In genomic region chr2:45452866-45453265, GRCh38 we compare ENCODE assay signal across 17 cellular contexts.
DNase-seq lines count a peak whose midpoint lies in the region; ATAC-seq, FAIRE-seq and TF ChIP-seq lines count a peak whose summit lies in the region.
"Had no signal": no experiment of that assay in that cellular context is flagged by ENCODE, and none has a peak within 500 bp of the region (broad histone marks: within the 10 kb centered on the region; RNA-seq: fewer than 3 reads in every experiment).

No MANE protein-coding gene starts in this region.

- ATAC-seq in GM18861 (IDR thresholded peaks at IDR 0.05; ENCODE audit: unreplicated experiment), result no peak
- ATAC-seq: effector memory CD8-positive, alpha-beta T cell; GM12878; left lobe of liver; natural killer cell; right lobe of liver had no signal

- DNase-seq in AG04450 (ENCODE audit: low read depth, low spot score) (peak; percentile 89), HS-5 (ENCODE audit: low read depth) (peak; percentile 56), non-pigmented ciliary epithelial cell (ENCODE audit: low read depth) (peak; percentile 66), D341Med (ENCODE audit: low spot score) (no peak), anterior cingulate cortex (lab: John Stamatoyannopoulos, UW) (no peak), 8988T (no peak)
- DNase-seq: activated CD4-positive, alpha-beta T cell treated with anti-CD3 and anti-CD28 coated beads for 1 hour; activated T-cell treated with anti-CD3 and anti-CD28 coated beads for 4 hours; effector memory CD8-positive, alpha-beta T cell; head of caudate nucleus; natural killer cell; NCI-H2227 treated with DMSO at 0.1 percent for 48 hours; right lobe of liver had no signal

- POLR2A ChIA-PET in AG04450 (lab: Yijun Ruan, JAX), result interaction anchor here (0.7 to 1.2 kb wide), 3 partner anchors 99 to 1205 kb away, joined by 3 to 7 read pairs (median 3); no protein-coding TSS in a partner anchor

- CTCF ChIA-PET in AG04450 (lab: Charles Lee), result interaction anchor here (1.9 to 2.0 kb wide), 2 partner anchors 41 to 471 kb away, joined by 7 to 9 read pairs; no protein-coding TSS in a partner anchor

- H3K4me3 ChIP-seq in AG04450 (ENCODE audit: low read depth, low read length), result no peak overlapping the region
- H3K4me3 ChIP-seq: GM12878, right lobe of liver had no signal

- no peak for TF ChIP-seq CTCF in AG04450 (IDR thresholded peaks at IDR 0.05; ENCODE audit: low read depth, low read length)

- peak; percentile 97 for FAIRE-seq in endometrium (lab: Jason Lieb, UNC)
- FAIRE-seq: GM12878 had no signal

- H3K27me3 ChIP-seq in AG04450 (ENCODE audit: control insufficient read depth, insufficient read depth, low read length), result no peaks in the 10 kb centered on the region
- H3K27me3 ChIP-seq: right lobe of liver had no signal

- H3K9me3 ChIP-seq in AG04450 (ENCODE audit: control insufficient read depth, insufficient read depth, low read length), result no peaks in the 10 kb centered on the region
- H3K9me3 ChIP-seq: right lobe of liver had no signal

- H3K27ac ChIP-seq in AG04450 (ENCODE audit: low read depth, low read length), result no peak overlapping the region
- H3K27ac ChIP-seq: right lobe of liver had no signal

Comparison
In these comparisons a context has a peak if more than half of its experiments do, and no peak if none do; other contexts are left out.
1. DNase-seq: peak in AG04450 (single experiment), HS-5 (single experiment) and non-pigmented ciliary epithelial cell (single experiment); none in D341Med (single experiment), anterior cingulate cortex (0 of 58) and 8988T (single experiment).